1 cellular context compared by ENCODE assay signal in the genomic region with DNA sequence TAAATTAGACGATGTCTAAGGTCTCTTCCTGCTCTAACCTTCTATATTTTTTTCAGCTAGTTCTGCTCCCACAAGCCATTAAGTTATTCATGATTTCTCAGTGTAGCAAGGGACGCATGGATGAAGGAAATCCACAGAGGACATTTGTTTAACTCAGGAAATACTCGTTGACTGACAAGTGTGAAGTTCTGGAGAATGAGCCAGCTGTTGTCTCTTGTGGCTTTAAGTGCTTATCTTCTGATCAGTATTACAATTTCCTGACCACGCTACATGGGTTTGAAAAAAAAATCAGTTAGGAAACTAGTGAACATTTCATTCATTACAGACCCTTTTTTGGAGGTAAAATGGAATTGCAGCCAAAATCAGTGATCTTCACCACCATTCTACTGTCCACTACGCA.
TF ChIP-seq lines count a peak whose summit lies in the region.

No MANE protein-coding gene starts in this region.

TF ChIP-seq in WTC11, 78 proteins besides CTCF, POLR2A, EP300 and RAD21 (continued from another document):
- TF ChIP-seq, protein P1, sequence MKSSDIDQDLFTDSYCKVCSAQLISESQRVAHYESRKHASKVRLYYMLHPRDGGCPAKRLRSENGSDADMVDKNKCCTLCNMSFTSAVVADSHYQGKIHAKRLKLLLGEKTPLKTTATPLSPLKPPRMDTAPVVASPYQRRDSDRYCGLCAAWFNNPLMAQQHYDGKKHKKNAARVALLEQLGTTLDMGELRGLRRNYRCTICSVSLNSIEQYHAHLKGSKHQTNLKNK (CRISPR knock-in tag; IDR thresholded peaks at IDR 0.05), result no peak
